22 cellular contexts compared by ENCODE assay signal in genomic region chr11:17578958-17579357, GRCh38. TPM values are rescaled to one million over a fixed set of nuclear protein-coding genes. Genes with fewer than 3 reads are reported as not detected.
"Had no signal": no experiment of that assay in that cellular context is flagged by ENCODE, and none has a peak within 500 bp of the region (broad histone marks: within the 10 kb centered on the region; RNA-seq: fewer than 3 reads in every experiment).

No MANE protein-coding gene starts in this region.

- H3K4me3 ChIP-seq: adrenal gland, breast epithelium, esophagus muscularis mucosa, hepatocyte, smooth muscle cell, thyroid gland had no signal

- ATAC-seq: activated CD8-positive, alpha-beta T cell treated with anti-CD3 and anti-CD28 coated beads for 36 hours; activated naive CD4-positive, alpha-beta T cell treated with anti-CD3 and anti-CD28 coated beads, Interleukin-2, amount 50 U/mL, for 72 hours; activated T-cell treated with anti-CD3 and anti-CD28 coated beads, Interleukin-2, amount 50 U/mL, for 72 hours; right cardiac atrium; stimulated activated naive B cell treated with anti-CD40 and anti-IgM and Interleukin-4, amounts not matched to agents 10 μg/mL and 1 μg/mL and 100 μg/mL, for 72 hours had no signal

- H3K9me3 ChIP-seq: adrenal gland, breast epithelium, thyroid gland had no signal

- DNase-seq: activated CD4-positive, alpha-beta T cell treated with anti-CD3 and anti-CD28 coated beads, Interleukin-2, amount 10 ng/mL, durations not matched to agents 24 days and 14 days; activated CD8-positive, alpha-beta T cell treated with anti-CD3 and anti-CD28 coated beads for 36 hours; activated gamma-delta T cell treated with Interleukin-2 at 50 U/mL for 16 hours; activated T-cell treated with anti-CD3 and anti-CD28 coated beads, Interleukin-2, amount 50 U/mL, for 72 hours; cerebellar nuclear complex; effector CD8-positive, alpha-beta T cell; stimulated activated naive B cell treated with anti-CD40 and anti-IgM and Interleukin-4, amounts not matched to agents 10 μg/mL and 1 μg/mL and 100 μg/mL, for 72 hours; SW 1271; thyroid gland had no signal

- H3K27ac ChIP-seq: adrenal gland, breast epithelium, esophagus muscularis mucosa, hepatocyte, thyroid gland had no signal

- H3K36me3 ChIP-seq: adrenal gland, breast epithelium, esophagus muscularis mucosa, thyroid gland had no signal

- H3K27me3 ChIP-seq: adrenal gland, breast epithelium, hepatocyte, thyroid gland had no signal

- H3K4me1 ChIP-seq: adrenal gland, breast epithelium, esophagus muscularis mucosa, thyroid gland had no signal

RNA-seq across cellular contexts. Expression of gene OTOG, which starts 31.9 kb away (rescaled TPM):
- total RNA-seq: activated B cell treated with CpG ODN at 0.5 μM for 24 hours; activated CD4-positive, alpha-beta T cell treated with anti-CD3 and anti-CD28 coated beads, Interleukin-2, amount 10 ng/mL, durations not matched to agents 24 days and 14 days; activated CD8-positive, alpha-beta T cell treated with anti-CD3 and anti-CD28 coated beads for 36 hours; activated naive CD4-positive, alpha-beta T cell treated with anti-CD3 and anti-CD28 coated beads, Interleukin-2, amount 50 U/mL, for 72 hours; activated T-cell treated with anti-CD3 and anti-CD28 coated beads, Interleukin-2, amount 50 U/mL, for 72 hours; adrenal gland; astrocyte; breast epithelium; endothelial cell of umbilical vein; esophagus muscularis mucosa; lung microvascular endothelial cell; osteoblast; right cardiac atrium; smooth muscle cell; thyroid gland had no signal
- polyA plus RNA-seq: adrenal gland, endothelial cell of umbilical vein, neural cell, right cardiac atrium, smooth muscle cell had no signal

RNA-seq across cellular contexts. Expression of gene USH1C, which starts 34.7 kb away (rescaled TPM):
- total RNA-seq: activated B cell treated with CpG ODN at 0.5 μM for 24 hours; activated CD4-positive, alpha-beta T cell treated with anti-CD3 and anti-CD28 coated beads, Interleukin-2, amount 10 ng/mL, durations not matched to agents 24 days and 14 days; activated CD8-positive, alpha-beta T cell treated with anti-CD3 and anti-CD28 coated beads for 36 hours; activated naive CD4-positive, alpha-beta T cell treated with anti-CD3 and anti-CD28 coated beads, Interleukin-2, amount 50 U/mL, for 72 hours; activated T-cell treated with anti-CD3 and anti-CD28 coated beads, Interleukin-2, amount 50 U/mL, for 72 hours; astrocyte; endothelial cell of umbilical vein; esophagus muscularis mucosa; lung microvascular endothelial cell; osteoblast; smooth muscle cell had no signal
- polyA plus RNA-seq: endothelial cell of umbilical vein, smooth muscle cell had no signal
